17 cellular contexts compared by ENCODE assay signal in the genomic region with DNA sequence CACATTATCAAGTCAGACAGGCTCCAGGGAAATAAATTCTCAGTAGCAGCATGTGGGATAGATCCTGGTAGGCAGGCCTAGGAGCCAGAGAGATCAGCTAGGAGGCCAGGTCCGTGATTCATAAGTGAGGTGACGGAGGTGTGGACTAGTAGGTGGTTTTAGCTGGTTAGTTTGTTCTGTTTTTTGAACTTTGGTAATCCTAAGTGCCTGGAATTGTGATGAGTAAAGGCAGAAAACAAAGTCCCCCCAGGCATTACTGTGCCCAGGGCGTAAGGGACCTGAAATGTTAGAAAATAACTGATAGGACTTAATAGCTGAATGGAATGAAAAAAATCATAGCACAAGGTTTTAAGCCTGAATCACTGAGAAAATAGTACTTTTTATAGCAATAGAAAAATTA.
"Had no signal": no experiment of that assay in that cellular context is flagged by ENCODE, and none has a peak within 500 bp of the region (broad histone marks: within the 10 kb centered on the region; RNA-seq: fewer than 3 reads in every experiment).

No MANE protein-coding gene starts in this region.

- ATAC-seq: foreskin keratinocyte, gastroesophageal sphincter, heart left ventricle, left cardiac atrium, left lung, left ventricle myocardium superior, lower lobe of right lung, mucosa of descending colon had no signal

- H3K36me3 ChIP-seq: esophagus muscularis mucosa, gastroesophageal sphincter, heart left ventricle, left lung, lower lobe of right lung had no signal

- H3K27me3 ChIP-seq: dorsolateral prefrontal cortex, esophagus muscularis mucosa, foreskin keratinocyte, gastroesophageal sphincter, heart left ventricle, left lung had no signal

- H3K27ac ChIP-seq: coronary artery, dorsolateral prefrontal cortex, esophagus muscularis mucosa, foreskin keratinocyte, gastroesophageal sphincter, heart left ventricle, left lung, lower lobe of right lung had no signal

- H3K4me1 ChIP-seq: esophagus muscularis mucosa, foreskin keratinocyte, gastroesophageal sphincter, heart left ventricle, left lung, lower lobe of right lung had no signal

- DNase-seq: dermis blood vessel endothelial cell; dorsolateral prefrontal cortex; effector CD4-positive, alpha-beta T cell; effector memory CD4-positive, alpha-beta T cell; foreskin keratinocyte; heart left ventricle; hippocampal formation; left cardiac atrium; left lung; left ventricle myocardium superior; lower lobe of right lung; mesenchymal stem cell; mucosa of descending colon; naive B cell had no signal

- H3K9me3 ChIP-seq: mucosa of descending colon had no signal

- H3K4me3 ChIP-seq: coronary artery, dorsolateral prefrontal cortex, esophagus muscularis mucosa, gastroesophageal sphincter, heart left ventricle, left lung, lower lobe of right lung, mucosa of descending colon had no signal
